ENCODE assay signal across 25 cellular contexts in genomic region chr3:126518779-126519177, GRCh38. TPM values are rescaled to one million over a fixed set of nuclear protein-coding genes. Genes with fewer than 3 reads are reported as not detected.
"Had no signal": no experiment of that assay in that cellular context is flagged by ENCODE, and none has a peak within 500 bp of the region (broad histone marks: within the 10 kb centered on the region; RNA-seq: fewer than 3 reads in every experiment).

No MANE protein-coding gene starts in this region.

- H3K36me3 ChIP-seq: esophagus squamous epithelium, gastroesophageal sphincter, left ventricle myocardium inferior, ovary, thoracic aorta, transverse colon had no signal

- H3K4me1 Mint-ChIP-seq: stimulated activated naive B cell treated with anti-CD40 and anti-IgM and Interleukin-4, amounts not matched to agents 10 μg/mL and 1 μg/mL and 100 μg/mL, for 72 hours; stimulated activated naive CD8-positive, alpha-beta T cell treated with anti-CD3 and anti-CD28 coated beads, Interleukin-15, amount 100 ng/mL, for 72 hours had no signal

- H3K9me3 Mint-ChIP-seq: effector memory CD8-positive, alpha-beta T cell; immature natural killer cell; naive B cell; nephron progenitor cell; stimulated activated naive B cell treated with anti-CD40 and anti-IgM and Interleukin-4, amounts not matched to agents 10 μg/mL and 1 μg/mL and 100 μg/mL, for 72 hours; stimulated activated naive CD8-positive, alpha-beta T cell treated with anti-CD3 and anti-CD28 coated beads, Interleukin-15, amount 100 ng/mL, for 72 hours had no signal

- H3K27ac ChIP-seq: esophagus squamous epithelium, gastroesophageal sphincter, left ventricle myocardium inferior, ovary, thoracic aorta, transverse colon had no signal

- H3K36me3 Mint-ChIP-seq: immature natural killer cell; naive B cell; stimulated activated naive B cell treated with anti-CD40 and anti-IgM and Interleukin-4, amounts not matched to agents 10 μg/mL and 1 μg/mL and 100 μg/mL, for 72 hours had no signal

- H3K4me3 ChIP-seq: esophagus squamous epithelium, gastroesophageal sphincter, left ventricle myocardium inferior, lung, ovary, thoracic aorta, transverse colon had no signal

- H3K9me3 ChIP-seq: esophagus squamous epithelium, gastroesophageal sphincter, left ventricle myocardium inferior, ovary, thoracic aorta, transverse colon had no signal

- H3K4me3 Mint-ChIP-seq: effector memory CD8-positive, alpha-beta T cell; immature natural killer cell; naive B cell; nephron progenitor cell; stimulated activated naive B cell treated with anti-CD40 and anti-IgM and Interleukin-4, amounts not matched to agents 10 μg/mL and 1 μg/mL and 100 μg/mL, for 72 hours; stimulated activated naive CD8-positive, alpha-beta T cell treated with anti-CD3 and anti-CD28 coated beads, Interleukin-15, amount 100 ng/mL, for 72 hours had no signal

- DNase-seq: effector memory CD8-positive, alpha-beta T cell; esophagus squamous epithelium; foreskin fibroblast; immature natural killer cell; left ventricle myocardium inferior; mesenchymal stem cell; midbrain; naive B cell; nephron progenitor cell; stimulated activated CD4-positive, alpha-beta T cell treated with anti-CD3 and anti-CD28 coated beads, Interleukin-2, amount 100 ng/mL, for 24 hours; stimulated activated CD4-positive, alpha-beta T cell treated with anti-CD3 and anti-CD28 coated beads, Interleukin-4, amount 100 ng/mL, for 4 hours; stimulated activated naive B cell treated with anti-CD40 and anti-IgM and Interleukin-4, amounts not matched to agents 10 μg/mL and 1 μg/mL and 100 μg/mL, for 72 hours; stimulated activated naive CD8-positive, alpha-beta T cell treated with anti-CD3 and anti-CD28 coated beads, Interleukin-15, amount 100 ng/mL, for 72 hours; transverse colon had no signal

- H3K27ac Mint-ChIP-seq: effector memory CD8-positive, alpha-beta T cell; immature natural killer cell; naive B cell; nephron progenitor cell; progenitor cell of endocrine pancreas; stimulated activated naive B cell treated with anti-CD40 and anti-IgM and Interleukin-4, amounts not matched to agents 10 μg/mL and 1 μg/mL and 100 μg/mL, for 72 hours; stimulated activated naive CD8-positive, alpha-beta T cell treated with anti-CD3 and anti-CD28 coated beads, Interleukin-15, amount 100 ng/mL, for 72 hours had no signal

- H3K27me3 ChIP-seq: ovary had no signal

RNA-seq across cellular contexts. Expression of gene UROC1, which starts 1.2 kb away (rescaled TPM):
- total RNA-seq: epithelial cell of proximal tubule, esophagus squamous epithelium, gastroesophageal sphincter, left ventricle myocardium inferior, progenitor cell of endocrine pancreas, right cardiac atrium, skeletal muscle tissue, subcutaneous adipose tissue, thoracic aorta, transverse colon, urinary bladder had no signal
- polyA plus RNA-seq: immature natural killer cell, keratinocyte, right cardiac atrium had no signal

RNA-seq across cellular contexts. Expression of gene CHST13, which starts 5.2 kb away (rescaled TPM):
- total RNA-seq: skeletal muscle tissue, thoracic aorta had no signal
- polyA plus RNA-seq: keratinocyte had no signal

RNA-seq across cellular contexts. Expression of gene C3orf22, which starts 40.0 kb away (rescaled TPM):
- total RNA-seq: epithelial cell of proximal tubule, esophagus squamous epithelium, gastroesophageal sphincter, left ventricle myocardium inferior, right cardiac atrium, subcutaneous adipose tissue, thoracic aorta, transverse colon, urinary bladder had no signal
- polyA plus RNA-seq: immature natural killer cell, keratinocyte, lung, right cardiac atrium, urinary bladder had no signal
